In genomic region chr1:225388372-225388771, GRCh38 we compare ENCODE assay signal across 1 cellular context.
TF ChIP-seq lines count a peak whose summit lies in the region.

No MANE protein-coding gene starts in this region.

TF ChIP-seq in HepG2, 621 proteins besides CTCF, POLR2A, EP300 and RAD21 (continued from another document):
- no peak for TF ChIP-seq ZNF142 (CRISPR knock-in tag; IDR thresholded peaks at IDR 0.05)
